ENCODE assay signal across 14 cellular contexts in the genomic region with DNA sequence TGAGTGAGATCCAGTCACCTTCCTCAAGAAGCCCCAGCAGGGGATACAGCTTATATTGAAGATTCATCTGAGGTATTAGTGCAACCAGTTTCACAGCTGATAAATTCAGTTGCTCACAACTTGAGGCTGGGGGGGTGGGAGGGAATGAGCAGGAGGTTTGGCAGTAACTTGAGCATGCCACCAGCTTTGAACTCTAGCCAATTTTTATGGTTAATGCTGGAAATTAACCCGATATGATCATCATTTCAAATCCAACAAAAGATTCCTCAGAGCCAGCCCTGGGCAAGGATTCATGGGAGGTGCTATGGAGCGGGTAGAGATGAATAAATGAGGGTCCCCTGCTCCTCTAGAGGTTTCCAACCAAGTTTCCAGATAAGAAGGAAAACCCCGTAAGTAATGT.
"Had no signal": no experiment of that assay in that cellular context is flagged by ENCODE, and none has a peak within 500 bp of the region (broad histone marks: within the 10 kb centered on the region; RNA-seq: fewer than 3 reads in every experiment).

No MANE protein-coding gene starts in this region.

- DNase-seq: effector CD4-positive, alpha-beta T cell; endodermal cell; erythroblast; foreskin keratinocyte; kidney; left cardiac atrium; left ventricle myocardium inferior; lower lobe of right lung; natural killer cell; posterior cingulate gyrus; small intestine; stimulated activated CD4-positive, alpha-beta T cell treated with anti-CD3 and anti-CD28 coated beads, Interleukin-12 subunit alpha, Interleukin-12 subunit beta, amount 100 ng/mL, for 4 hours; stimulated activated naive CD4-positive, alpha-beta T cell treated with Interleukin-2 at 50 U/mL for 16 hours; trophoblast cell had no signal

- ATAC-seq: foreskin keratinocyte, left cardiac atrium, lower lobe of right lung, natural killer cell had no signal
